21 cellular contexts compared by ENCODE assay signal in genomic region chr1:245984390-245985155, GRCh38.
DNase-seq lines count a peak whose midpoint lies in the region; ATAC-seq and TF ChIP-seq lines count a peak whose summit lies in the region.
"Had no signal": no experiment of that assay in that cellular context is flagged by ENCODE, and none has a peak within 500 bp of the region (broad histone marks: within the 10 kb centered on the region; RNA-seq: fewer than 3 reads in every experiment).

No MANE protein-coding gene starts in this region.

- no peaks in the 10 kb centered on the region for H3K9me3 Mint-ChIP-seq in activated CD4-positive, alpha-beta T cell treated with anti-CD3 and anti-CD28 coated beads for 36 hours (ENCODE audit: low read depth)
- no peaks in the 10 kb centered on the region for H3K9me3 Mint-ChIP-seq in activated T-helper 17 cell treated with anti-CD3 and anti-CD28 coated beads, Interleukin-2, amount 50 U/mL, for 72 hours

- no peaks in the 10 kb centered on the region for H3K36me3 ChIP-seq in smooth muscle cell (ENCODE audit: low read depth)
- H3K36me3 ChIP-seq: HAP-1, MG63 had no signal

- CTCF ChIA-PET in activated CD4-positive, alpha-beta T cell treated with anti-CD3 and anti-CD28 coated beads for 36 hours (lab: Charles Lee) = no interaction called here

- H3K4me1 Mint-ChIP-seq in activated CD4-positive, alpha-beta T cell treated with anti-CD3 and anti-CD28 coated beads for 36 hours = peaks cover 6% of the 10 kb centered on the region
- H3K4me1 Mint-ChIP-seq in activated T-helper 17 cell treated with anti-CD3 and anti-CD28 coated beads, Interleukin-2, amount 50 U/mL, for 72 hours = peaks cover 22% of the 10 kb centered on the region

- no peaks in the 10 kb centered on the region for H4K20me1 ChIP-seq in smooth muscle cell (ENCODE audit: low read depth)

- peaks cover 10% of the 10 kb centered on the region for H3K4me1 ChIP-seq in smooth muscle cell (ENCODE audit: low read depth)
- H3K4me1 ChIP-seq: HAP-1 had no signal

- WGBS in smooth muscle cell (ENCODE audit: low lambda C conversion rate) = 88% methylated on average over 7 of the region's 7 CpGs

- intact Hi-C loops in activated CD4-positive, alpha-beta T cell treated with anti-CD3 and anti-CD28 coated beads for 36 hours (cut with DNase I, micrococcal nuclease) = no loop called here

- peaks cover 31% of the 10 kb centered on the region for H3K79me2 ChIP-seq in smooth muscle cell (ENCODE audit: low read depth)

- no peak for TF ChIP-seq CTCF in smooth muscle cell (IDR thresholded peaks at IDR 0.05; ENCODE audit: borderline replicate concordance, insufficient read depth, poor library complexity, severe bottlenecking)

- no peaks in the 10 kb centered on the region for H3K36me3 Mint-ChIP-seq in activated CD4-positive, alpha-beta T cell treated with anti-CD3 and anti-CD28 coated beads for 36 hours (ENCODE audit: low read depth)
- H3K36me3 Mint-ChIP-seq in activated T-helper 17 cell treated with anti-CD3 and anti-CD28 coated beads, Interleukin-2, amount 50 U/mL, for 72 hours (ENCODE audit: low read depth) = no peaks in the 10 kb centered on the region

- no peak overlapping the region for H2AFZ ChIP-seq in smooth muscle cell (ENCODE audit: low read depth)

- H3K27ac ChIP-seq in smooth muscle cell (ENCODE audit: low read depth) = peak overlapping the region; percentile 96

- no peaks in the 10 kb centered on the region for H3K9me3 ChIP-seq in smooth muscle cell (replicated peaks; ENCODE audit: low read depth)
- H3K9me3 ChIP-seq: BE2C, HAP-1, MG63 had no signal

- POLR2A ChIA-PET in activated CD4-positive, alpha-beta T cell treated with anti-CD3 and anti-CD28 coated beads for 36 hours (lab: Charles Lee) = no interaction called here

- H3F3A ChIP-seq in smooth muscle cell (ENCODE audit: low read depth) = peaks cover 35% of the 10 kb centered on the region

- DNase-seq in activated CD4-positive, alpha-beta T cell treated with anti-CD3 and anti-CD28 coated beads for 36 hours = no peak
- DNase-seq in activated CD4-positive, alpha-beta T cell treated with anti-CD3 and anti-CD28 coated beads for 4 hours = no peak
- DNase-seq in smooth muscle cell (lab: John Stamatoyannopoulos, UW; ENCODE audit: unreplicated experiment) (no peak), dermis blood vessel endothelial cell (no peak), DMS53 treated with DMSO at 0.1 percent for 48 hours (lab: John Stamatoyannopoulos, UW; ENCODE audit: unreplicated experiment) (no peak)
- DNase-seq: 8988T; BE2C; Calu3; CD4-positive, alpha-beta memory T cell; DMS53; MG63; NCI-H1092 treated with DMSO at 0.1 percent for 48 hours; NCI-H1694; NCI-H446; NK-92 treated with Interleukin-12 subunit alpha and Interleukin-12 subunit beta, amount 100 ng/mL, for 24 hours; SHP77 treated with DMSO at 0.1 percent for 48 hours had no signal

- H3K27me3 ChIP-seq in smooth muscle cell (ENCODE audit: low read depth) = no peaks in the 10 kb centered on the region
- H3K27me3 ChIP-seq: BE2C, MG63 had no signal

- no peak overlapping the region for H3K27ac Mint-ChIP-seq in activated CD4-positive, alpha-beta T cell treated with anti-CD3 and anti-CD28 coated beads for 36 hours
- H3K27ac Mint-ChIP-seq in activated T-helper 17 cell treated with anti-CD3 and anti-CD28 coated beads, Interleukin-2, amount 50 U/mL, for 72 hours = no peak overlapping the region

- peak overlapping the region; percentile 58 for H3K4me2 ChIP-seq in smooth muscle cell

- no peaks in the 10 kb centered on the region for H3K27me3 Mint-ChIP-seq in activated CD4-positive, alpha-beta T cell treated with anti-CD3 and anti-CD28 coated beads for 36 hours
- no peaks in the 10 kb centered on the region for H3K27me3 Mint-ChIP-seq in activated T-helper 17 cell treated with anti-CD3 and anti-CD28 coated beads, Interleukin-2, amount 50 U/mL, for 72 hours
- H3K27me3 Mint-ChIP-seq: CD4-positive, alpha-beta memory T cell had no signal

- H3K4me3 ChIP-seq in smooth muscle cell = no peak overlapping the region
- H3K4me3 ChIP-seq: HAP-1, MG63 had no signal

- ATAC-seq in activated CD4-positive, alpha-beta T cell treated with anti-CD3 and anti-CD28 coated beads for 36 hours = peak; percentile 36
- peak; percentile 44 for ATAC-seq in GM21381 (IDR thresholded peaks at IDR 0.05; ENCODE audit: unreplicated experiment)
- peak; percentile 60 for ATAC-seq in activated T-helper 17 cell treated with anti-CD3 and anti-CD28 coated beads, Interleukin-2, amount 50 U/mL, for 72 hours (replicated peaks)
- no peak for ATAC-seq in HG03025 (IDR thresholded peaks at IDR 0.05; ENCODE audit: low FRiP score, unreplicated experiment)
- ATAC-seq: HepG2 had no signal

- no peak overlapping the region for H3K4me3 Mint-ChIP-seq in activated CD4-positive, alpha-beta T cell treated with anti-CD3 and anti-CD28 coated beads for 36 hours
- H3K4me3 Mint-ChIP-seq in activated T-helper 17 cell treated with anti-CD3 and anti-CD28 coated beads, Interleukin-2, amount 50 U/mL, for 72 hours = no peak overlapping the region
- H3K4me3 Mint-ChIP-seq: CD4-positive, alpha-beta memory T cell had no signal

- H3K9ac ChIP-seq in smooth muscle cell (ENCODE audit: low read depth) = no peak overlapping the region
